In genomic region chr20:58239216-58239615, GRCh38 we compare ENCODE assay signal across 18 cellular contexts. TPM values are rescaled to one million over a fixed set of nuclear protein-coding genes. Genes with fewer than 3 reads are reported as not detected.
DNase-seq lines count a peak whose midpoint lies in the region; ATAC-seq and TF ChIP-seq lines count a peak whose summit lies in the region.
"Had no signal": no experiment of that assay in that cellular context is flagged by ENCODE, and none has a peak within 500 bp of the region (broad histone marks: within the 10 kb centered on the region; RNA-seq: fewer than 3 reads in every experiment).

No MANE protein-coding gene starts in this region.

- H3K27ac Mint-ChIP-seq in T-helper 17 cell (peak overlapping the region; percentile 39), endodermal cell (no peak overlapping the region)
- H3K27ac Mint-ChIP-seq: H9 had no signal

- no peak overlapping the region for H3K9ac ChIP-seq in endodermal cell (ENCODE audit: extremely low read depth, low read length, poor library complexity, severe bottlenecking)

- peak; percentile 8 for TF ChIP-seq CTCF in GM20000 (IDR thresholded peaks at IDR 0.05; ENCODE audit: extremely low read depth, missing control alignments)
- peak; percentile 24 for TF ChIP-seq CTCF in endodermal cell (conservative IDR thresholded peaks at IDR 0.05)

- H3K27me3 Mint-ChIP-seq in T-helper 17 cell (no peaks in the 10 kb centered on the region), endodermal cell (ENCODE audit: insufficient read depth) (peaks cover 5% of the 10 kb centered on the region)
- H3K27me3 Mint-ChIP-seq: CD4-positive, CD25-positive, alpha-beta regulatory T cell had no signal

- no peak overlapping the region for H3K27ac ChIP-seq in endodermal cell (ENCODE audit: low read depth, low read length)

- H3K9me3 ChIP-seq in T-helper 17 cell (ENCODE audit: control insufficient read depth, low read length, poor library complexity, severe bottlenecking) (no peaks in the 10 kb centered on the region), endodermal cell (ENCODE audit: control insufficient read depth, low read length) (no peaks in the 10 kb centered on the region)
- H3K9me3 ChIP-seq: Caco-2 had no signal

- H3K36me3 Mint-ChIP-seq in T-helper 17 cell (ENCODE audit: low read depth) (no peaks in the 10 kb centered on the region), endodermal cell (ENCODE audit: low read depth) (peaks cover 32% of the 10 kb centered on the region)

- peaks cover 56% of the 10 kb centered on the region for H3K36me3 ChIP-seq in endodermal cell (ENCODE audit: control insufficient read depth, insufficient read depth, low read length)

- no peaks in the 10 kb centered on the region for H3K9me3 Mint-ChIP-seq in endodermal cell
- H3K9me3 Mint-ChIP-seq: H9 had no signal

- H3K4me3 Mint-ChIP-seq in T-helper 17 cell (no peak overlapping the region), endodermal cell (no peak overlapping the region)
- H3K4me3 Mint-ChIP-seq: CD4-positive, CD25-positive, alpha-beta regulatory T cell; H9 had no signal

- H3K4me3 ChIP-seq in endodermal cell (ENCODE audit: low read length): no peak overlapping the region

- ATAC-seq in T-helper 17 cell (no peak), GM21825 (IDR thresholded peaks at IDR 0.05; ENCODE audit: unreplicated experiment) (no peak)

- H3K4me1 ChIP-seq in endodermal cell (ENCODE audit: control insufficient read depth, insufficient read depth, low read length): no peaks in the 10 kb centered on the region
- H3K4me1 ChIP-seq: Caco-2 had no signal

- H3K27me3 ChIP-seq in endodermal cell (ENCODE audit: control insufficient read depth, insufficient read depth, low read length, poor library complexity, severe bottlenecking): peaks cover 5% of the 10 kb centered on the region

- WGBS in endodermal cell (ENCODE audit: insufficient coverage in 1 of 2, insufficient read length in 1 of 2), 2 experiments: 89 to 91% methylated on average over 7 of the region's 7 CpGs

- H3K4me1 Mint-ChIP-seq in T-helper 17 cell: peaks cover 5% of the 10 kb centered on the region
- H3K4me1 Mint-ChIP-seq in endodermal cell: peaks cover 13% of the 10 kb centered on the region

- peak; percentile 31 for DNase-seq in A172 (ENCODE audit: low spot score)
- no peak for DNase-seq in GM20000 (ENCODE audit: low spot score)
- DNase-seq in T-helper 17 cell: no peak
- DNase-seq in endodermal cell: no peak
- DNase-seq in effector CD4-positive, alpha-beta T cell: no peak
- no peak for DNase-seq in NCI-H2227 (lab: John Stamatoyannopoulos, UW; ENCODE audit: unreplicated experiment)
- DNase-seq: AML-193; CD4-positive, CD25-positive, alpha-beta regulatory T cell; DMS153; H9; NCI-H1048; NCI-H146; NCI-H2081; NCI-H510A; NCI-H82 had no signal

RNA-seq across cellular contexts. Expression of gene ANKRD60, which starts 10.8 kb away (rescaled TPM):
- total RNA-seq in A172 (2014; rRNA removed; shearing (Covaris generic)): not detected in 2 replicates
- total RNA-seq in T-helper 17 cell: not detected
- not detected for total RNA-seq in endodermal cell
- polyA plus RNA-seq in endodermal cell (2013, experiment 1 of 2): not detected
- polyA plus RNA-seq in endodermal cell (2013, experiment 2 of 2): not detected
- total RNA-seq: Caco-2; CD4-positive, CD25-positive, alpha-beta regulatory T cell; H9; SK-MEL-5 had no signal
- polyA plus RNA-seq: CD4-positive, CD25-positive, alpha-beta regulatory T cell had no signal
